In the genomic region with DNA sequence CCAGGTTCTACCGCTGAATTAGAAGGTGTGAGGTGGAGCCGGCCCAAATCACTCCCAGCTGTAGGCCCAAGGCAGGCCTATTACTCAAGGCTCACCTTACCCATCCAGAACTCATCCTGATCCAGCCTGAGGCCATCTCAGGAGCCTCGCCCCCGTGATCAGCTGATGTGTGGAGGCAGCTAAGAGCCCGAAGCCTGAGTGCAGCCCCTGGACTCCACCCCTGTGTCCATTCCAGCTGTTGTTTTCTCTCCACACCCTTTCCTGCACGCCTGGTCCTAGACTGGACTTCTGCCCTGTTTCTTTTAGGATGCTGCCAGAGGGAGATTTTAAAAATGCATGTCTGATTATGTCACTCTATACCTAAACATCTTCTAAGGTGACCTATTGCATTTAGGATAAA, we compare ENCODE assay signal across 25 cellular contexts.
"Had no signal": no experiment of that assay in that cellular context is flagged by ENCODE, and none has a peak within 500 bp of the region (broad histone marks: within the 10 kb centered on the region; RNA-seq: fewer than 3 reads in every experiment).

No MANE protein-coding gene starts in this region.

- H3K4me1 ChIP-seq: breast epithelium, gastroesophageal sphincter, right atrium auricular region, testis had no signal

- H3K27me3 ChIP-seq: breast epithelium, gastroesophageal sphincter, right atrium auricular region, spleen, testis, transverse colon had no signal

- H3K9me3 Mint-ChIP-seq: activated B cell treated with CpG ODN at 0.5 μM for 24 hours; activated naive CD4-positive, alpha-beta T cell treated with anti-CD3 and anti-CD28 coated beads, Interleukin-2, amount 50 U/mL, for 24 hours; activated T-helper 17 cell treated with anti-CD3 and anti-CD28 coated beads, Interleukin-2, amount 50 U/mL, for 72 hours; dendritic cell treated with granulocyte-macrophage colony-stimulating factor and Interleukin-4, amounts not matched to agents 40 ng/mL and 50 ng/mL, for 4 days; endodermal cell; naive thymus-derived CD8-positive, alpha-beta T cell had no signal

- H3K4me3 Mint-ChIP-seq: activated B cell treated with CpG ODN at 0.5 μM for 24 hours; activated CD4-positive, alpha-beta T cell treated with anti-CD3 and anti-CD28 coated beads for 36 hours; activated naive CD4-positive, alpha-beta T cell treated with anti-CD3 and anti-CD28 coated beads, Interleukin-2, amount 50 U/mL, for 24 hours; activated naive CD8-positive, alpha-beta T cell treated with anti-CD3 and anti-CD28 coated beads, Interleukin-2, amount 50 U/mL, for 24 hours; activated T-helper 17 cell treated with anti-CD3 and anti-CD28 coated beads, Interleukin-2, amount 50 U/mL, for 72 hours; dendritic cell treated with granulocyte-macrophage colony-stimulating factor and Interleukin-4, amounts not matched to agents 40 ng/mL and 50 ng/mL, for 4 days; endodermal cell; naive thymus-derived CD8-positive, alpha-beta T cell; neural crest cell had no signal

- H3K27ac Mint-ChIP-seq: activated B cell treated with CpG ODN at 0.5 μM for 24 hours; activated CD4-positive, alpha-beta T cell treated with anti-CD3 and anti-CD28 coated beads for 36 hours; activated naive CD4-positive, alpha-beta T cell treated with anti-CD3 and anti-CD28 coated beads, Interleukin-2, amount 50 U/mL, for 24 hours; activated naive CD8-positive, alpha-beta T cell treated with anti-CD3 and anti-CD28 coated beads, Interleukin-2, amount 50 U/mL, for 24 hours; activated T-helper 17 cell treated with anti-CD3 and anti-CD28 coated beads, Interleukin-2, amount 50 U/mL, for 72 hours; dendritic cell treated with granulocyte-macrophage colony-stimulating factor and Interleukin-4, amounts not matched to agents 40 ng/mL and 50 ng/mL, for 4 days; endodermal cell; naive thymus-derived CD8-positive, alpha-beta T cell had no signal

- H3K27me3 Mint-ChIP-seq: activated B cell treated with CpG ODN at 0.5 μM for 24 hours; activated CD4-positive, alpha-beta T cell treated with anti-CD3 and anti-CD28 coated beads for 36 hours; activated naive CD4-positive, alpha-beta T cell treated with anti-CD3 and anti-CD28 coated beads, Interleukin-2, amount 50 U/mL, for 24 hours; activated naive CD8-positive, alpha-beta T cell treated with anti-CD3 and anti-CD28 coated beads, Interleukin-2, amount 50 U/mL, for 24 hours; activated T-helper 17 cell treated with anti-CD3 and anti-CD28 coated beads, Interleukin-2, amount 50 U/mL, for 72 hours; dendritic cell treated with granulocyte-macrophage colony-stimulating factor and Interleukin-4, amounts not matched to agents 40 ng/mL and 50 ng/mL, for 4 days had no signal

- H3K4me1 Mint-ChIP-seq: activated B cell treated with CpG ODN at 0.5 μM for 24 hours had no signal

- H3K27ac ChIP-seq: breast epithelium, epithelial cell of prostate, gastroesophageal sphincter, right atrium auricular region, spleen, testis, transverse colon had no signal

- H3K4me3 ChIP-seq: breast epithelium, gastroesophageal sphincter, right atrium auricular region, spleen, testis, transverse colon had no signal

- H3K36me3 ChIP-seq: breast epithelium, gastroesophageal sphincter, right atrium auricular region, spleen, transverse colon had no signal

- H3K9me3 ChIP-seq: breast epithelium, gastroesophageal sphincter, right atrium auricular region, spleen, testis, transverse colon had no signal

- DNase-seq: activated B cell treated with CpG ODN at 0.5 μM for 24 hours; activated CD4-positive, alpha-beta T cell treated with anti-CD3 and anti-CD28 coated beads for 36 hours; activated naive CD8-positive, alpha-beta T cell treated with anti-CD3 and anti-CD28 coated beads, Interleukin-2, amount 50 U/mL, for 24 hours; amygdala; central memory CD4-positive, alpha-beta T cell; endodermal cell; head of caudate nucleus; hippocampal formation; kidney; left colon; midbrain; naive thymus-derived CD8-positive, alpha-beta T cell; nucleus accumbens; spleen; stimulated activated naive CD4-positive, alpha-beta T cell treated with Interleukin-2 at 50 U/mL for 16 hours; testis; transverse colon had no signal
